8 cellular contexts compared by ENCODE assay signal in genomic region chr11:61967924-61968757, GRCh38. TPM values are rescaled to one million over a fixed set of nuclear protein-coding genes. Genes with fewer than 3 reads are reported as not detected.
A peak's percentile ranks its signal among the peaks of the same experiment; 100 is the strongest.
DNase-seq lines count a peak whose midpoint lies in the region; ATAC-seq and TF ChIP-seq lines count a peak whose summit lies in the region.

No MANE protein-coding gene starts in this region.

- no peaks in the 10 kb centered on the region for H3K36me3 ChIP-seq in aorta (ENCODE audit: control insufficient read depth in 1 of 2, insufficient read depth in 2 of 2, low read length in 1 of 2)

- TF ChIP-seq CTCF in fibroblast of pulmonary artery (IDR thresholded peaks at IDR 0.05; ENCODE audit: low read length, missing control alignments) (no peak), neural crest cell (conservative IDR thresholded peaks at IDR 0.05) (no peak)

- H3K9me3 Mint-ChIP-seq in activated T-cell treated with anti-CD3 and anti-CD28 coated beads, Interleukin-2, amount 50 U/mL, for 4 hours: no peaks in the 10 kb centered on the region
- H3K9me3 Mint-ChIP-seq in neural crest cell: no peaks in the 10 kb centered on the region

- H3K27me3 ChIP-seq in aorta (ENCODE audit: control insufficient read depth in 1 of 2, insufficient read depth in 2 of 2, low read length in 1 of 2): no peaks in the 10 kb centered on the region

- H3K4me3 ChIP-seq in fibroblast of pulmonary artery (replicated peaks; ENCODE audit: low read depth, low read length) (peak overlapping the region; percentile 100), aorta (ENCODE audit: low read length in 2 of 2) (peak overlapping the region; percentile 46 to 79)

- H3K9me3 ChIP-seq in aorta (ENCODE audit: control insufficient read depth, low read length): no peaks in the 10 kb centered on the region

- no peaks in the 10 kb centered on the region for H3K27me3 Mint-ChIP-seq in activated T-cell treated with anti-CD3 and anti-CD28 coated beads, Interleukin-2, amount 50 U/mL, for 4 hours (ENCODE audit: low read depth)
- no peaks in the 10 kb centered on the region for H3K27me3 Mint-ChIP-seq in neural crest cell (ENCODE audit: low read depth)

- H3K4me1 Mint-ChIP-seq in activated T-cell treated with anti-CD3 and anti-CD28 coated beads, Interleukin-2, amount 50 U/mL, for 4 hours (ENCODE audit: low read depth): peaks cover 70% of the 10 kb centered on the region
- H3K4me1 Mint-ChIP-seq in neural crest cell: peaks cover 61% of the 10 kb centered on the region

- H3K27ac ChIP-seq in aorta (ENCODE audit: low read depth in 1 of 2, low read length in 2 of 2): peak overlapping the region; percentile 49 to 96

- peak; percentile 7 for TF ChIP-seq POLR2A in GM15510 (IDR thresholded peaks at IDR 0.05; ENCODE audit: borderline replicate concordance, extremely low read depth, insufficient read length)

- H3K4me1 ChIP-seq in aorta (ENCODE audit: control insufficient read depth in 1 of 2, insufficient read depth in 2 of 2, low read length in 2 of 2): no peaks in the 10 kb centered on the region

- peak; percentile 30 for ATAC-seq in HG02852 (IDR thresholded peaks at IDR 0.05; ENCODE audit: unreplicated experiment)
- ATAC-seq in activated T-cell treated with anti-CD3 and anti-CD28 coated beads, Interleukin-2, amount 50 U/mL, for 4 hours: peak in 1 of 2 donors; percentile 5
- ATAC-seq in aorta (ENCODE audit: low FRiP score): no peak

- peaks cover 25% of the 10 kb centered on the region for H3K36me3 Mint-ChIP-seq in activated T-cell treated with anti-CD3 and anti-CD28 coated beads, Interleukin-2, amount 50 U/mL, for 4 hours (ENCODE audit: insufficient read depth)
- peaks cover 28% of the 10 kb centered on the region for H3K36me3 Mint-ChIP-seq in neural crest cell (ENCODE audit: low read depth)

- DNase-seq in NCI-H510A treated with DMSO at 0.1 percent for 48 hours (lab: John Stamatoyannopoulos, UW) (peak; percentile 72), fibroblast of pulmonary artery (ENCODE audit: low read depth) (peak; percentile 34), neural crest cell (ENCODE audit: low read depth, low spot score) (peak; percentile 34), aorta (peak; percentile 80 to 88), iPS-NIHi7 (ENCODE audit: extremely low spot score) (no peak)
- peak; percentile 12 for DNase-seq in activated T-cell treated with anti-CD3 and anti-CD28 coated beads, Interleukin-2, amount 50 U/mL, for 4 hours

- WGBS in aorta, 2 donors: 11 to 12% methylated on average over 51 to 53 of the region's 53 CpGs

- peak overlapping the region; percentile 93 for H3K4me3 Mint-ChIP-seq in activated T-cell treated with anti-CD3 and anti-CD28 coated beads, Interleukin-2, amount 50 U/mL, for 4 hours
- peak overlapping the region; percentile 98 for H3K4me3 Mint-ChIP-seq in neural crest cell

- intact Hi-C loops in aorta (cut with DNase I): loop anchor here (5.0 to 10.0 kb wide), 4 partner anchors 39 to 153 kb away; partner anchors contain the start of gene FADS1 (in 2 of the 2)

- peak overlapping the region; percentile 97 for H3K27ac Mint-ChIP-seq in neural crest cell (ENCODE audit: unreplicated experiment)

RNA-seq across cellular contexts. Expression of gene FTH1, which starts 0.7 kb away (rescaled TPM):
- total RNA-seq in activated T-cell treated with anti-CD3 and anti-CD28 coated beads, Interleukin-2, amount 50 U/mL, for 4 hours: 100 to 1,000 TPM; 351 to 505 (median 363) TPM
- total RNA-seq in neural crest cell: 1,207 and 1,209 TPM in 2 replicates
- total RNA-seq in aorta: 1,000 to 10,000 TPM; 2,602 to 2,677 TPM
- polyA plus RNA-seq in aorta: 1,000 to 10,000 TPM; 5,184 to 9,506 TPM

RNA-seq across cellular contexts. Expression of gene BEST1, which starts 18.0 kb away (rescaled TPM):
- not detected for total RNA-seq in activated T-cell treated with anti-CD3 and anti-CD28 coated beads, Interleukin-2, amount 50 U/mL, for 4 hours
- 0.52 and 0.96 TPM in 2 replicates for total RNA-seq in neural crest cell
- 1 to 10 TPM; 3.9 to 8.0 TPM for total RNA-seq in aorta
- 1 to 10 TPM; 3.5 to 4.1 TPM for polyA plus RNA-seq in aorta

RNA-seq across cellular contexts. Expression of gene RAB3IL1, which starts 50.8 kb away (rescaled TPM):
- total RNA-seq in activated T-cell treated with anti-CD3 and anti-CD28 coated beads, Interleukin-2, amount 50 U/mL, for 4 hours: 1 to 10 TPM in 1 of 3 donors, under 1 TPM in 1, not detected in 1; 0.15 to 1.4 TPM
- 1.0 and 3.4 TPM in 2 replicates for total RNA-seq in neural crest cell
- total RNA-seq in aorta: 10 to 100 TPM; 23.8 to 45.2 TPM
- polyA plus RNA-seq in aorta: 10 to 100 TPM in 1 of 2 donors, 1 to 10 TPM in 1; 6.4 to 11.4 TPM
